In genomic region chr5:34717426-34718327, GRCh38 we compare ENCODE assay signal across 10 cellular contexts.
DNase-seq lines count a peak whose midpoint lies in the region; FAIRE-seq and TF ChIP-seq lines count a peak whose summit lies in the region.
"Had no signal": no experiment of that assay in that cellular context is flagged by ENCODE, and none has a peak within 500 bp of the region (broad histone marks: within the 10 kb centered on the region; RNA-seq: fewer than 3 reads in every experiment).

No MANE protein-coding gene starts in this region.

- H3K36me3 ChIP-seq in HUES64 (ENCODE audit: insufficient read depth, low read length), result no peaks in the 10 kb centered on the region

- H3K9me3 ChIP-seq in HUES64 (ENCODE audit: insufficient read depth, low read depth, low read length), result no peaks in the 10 kb centered on the region

- peaks cover 2% of the 10 kb centered on the region for H3K27me3 Mint-ChIP-seq in glutamatergic neuron (ENCODE audit: unreplicated experiment)

- H3K4me3 Mint-ChIP-seq in glutamatergic neuron (ENCODE audit: unreplicated experiment), result no peak overlapping the region
- H3K4me3 Mint-ChIP-seq: activated CD4-positive, alpha-beta memory T cell treated with anti-CD3 and anti-CD28 coated beads, Interleukin-2, amount 10 ng/mL, durations not matched to agents 7 days and 5 days had no signal

- H3K9ac ChIP-seq in HUES64 (ENCODE audit: low read depth, low read length), result peak overlapping the region; percentile 3; the same call in 1 of the 2 replicates

- TF ChIP-seq CTCF in glutamatergic neuron (IDR thresholded peaks at IDR 0.05; ENCODE audit: partially characterized antibody, unreplicated experiment), result no peak

- H3K27me3 ChIP-seq in HUES64 (ENCODE audit: insufficient read depth, low read length), result no peaks in the 10 kb centered on the region

- H3K4me1 ChIP-seq in HUES64 (ENCODE audit: insufficient read depth, low read length), result peaks cover 34% of the 10 kb centered on the region

- DNase-seq in dedifferentiated amniotic fluid mesenchymal stem cell (ENCODE audit: extremely low spot score) (peak; percentile 93), kidney tubule cell (ENCODE audit: low spot score) (peak; percentile 99), urothelium cell line (ENCODE audit: low spot score) (peak; percentile 84), NCI-H1417 (lab: John Stamatoyannopoulos, UW) (no peak), D341Med (ENCODE audit: low spot score) (no peak), glutamatergic neuron (no peak)
- DNase-seq: activated CD4-positive, alpha-beta memory T cell treated with anti-CD3 and anti-CD28 coated beads, Interleukin-2, amount 10 ng/mL, durations not matched to agents 7 days and 5 days; NCI-H446 had no signal

- no peak overlapping the region for H3K4me3 ChIP-seq in HUES64 (ENCODE audit: low read length)

- no peak for FAIRE-seq in urothelium cell line (lab: Jason Lieb, UNC)
- FAIRE-seq: endometrium had no signal

- H3K27ac Mint-ChIP-seq in glutamatergic neuron (ENCODE audit: unreplicated experiment), result no peak overlapping the region
- H3K27ac Mint-ChIP-seq: activated CD4-positive, alpha-beta memory T cell treated with anti-CD3 and anti-CD28 coated beads, Interleukin-2, amount 10 ng/mL, durations not matched to agents 7 days and 5 days had no signal

- H3K36me3 Mint-ChIP-seq in glutamatergic neuron (ENCODE audit: unreplicated experiment), result peaks cover 8% of the 10 kb centered on the region

- H3K27ac ChIP-seq in HUES64 (ENCODE audit: low read depth, low read length), result peak overlapping the region; percentile 87

- H3K9me3 Mint-ChIP-seq in glutamatergic neuron (ENCODE audit: unreplicated experiment), result peaks cover 13% of the 10 kb centered on the region
- H3K9me3 Mint-ChIP-seq: activated CD4-positive, alpha-beta memory T cell treated with anti-CD3 and anti-CD28 coated beads, Interleukin-2, amount 10 ng/mL, durations not matched to agents 7 days and 5 days had no signal

- H3K4me1 Mint-ChIP-seq in glutamatergic neuron (ENCODE audit: low read depth, unreplicated experiment), result peaks cover 23% of the 10 kb centered on the region
- H3K4me1 Mint-ChIP-seq: activated CD4-positive, alpha-beta memory T cell treated with anti-CD3 and anti-CD28 coated beads, Interleukin-2, amount 10 ng/mL, durations not matched to agents 7 days and 5 days had no signal

- WGBS in HUES64, result 35% methylated on average over 8 of the region's 9 CpGs

Comparison
In these comparisons a context has a peak if more than half of its experiments do, and no peak if none do; other contexts are left out.
1. DNase-seq: peak in dedifferentiated amniotic fluid mesenchymal stem cell (single experiment), kidney tubule cell (single experiment) and urothelium cell line (single experiment); none in NCI-H1417 (0 of 3), D341Med (single experiment) and glutamatergic neuron (single experiment).